ENCODE assay signal across 1 cellular context in genomic region chr10:23055424-23056191, GRCh38.
A peak's percentile ranks its signal among the peaks of the same experiment; 100 is the strongest.
TF ChIP-seq lines count a peak whose summit lies in the region.

No MANE protein-coding gene starts in this region.

TF ChIP-seq in K562, 482 proteins besides CTCF, POLR2A, EP300 and RAD21 (continued from another document and continues in another):
- TF ChIP-seq ZBTB26 (CRISPR knock-in tag; IDR thresholded peaks at IDR 0.05) (peak; percentile 84), PTRF (tag; IDR thresholded peaks at IDR 0.05) (no peak), OTX1 (CRISPR knock-in tag; IDR thresholded peaks at IDR 0.05) (peak; percentile 90), ZFP30 (CRISPR knock-in tag; IDR thresholded peaks at IDR 0.05; ENCODE audit: borderline replicate concordance) (peak; percentile 69; the same call in 1 of the 2 replicates), HNRNPH1 (optimal IDR thresholded peaks at IDR 0.05; ENCODE audit: low read depth, low read length) (no peak), ZBTB1 (CRISPR knock-in tag; IDR thresholded peaks at IDR 0.05; ENCODE audit: borderline replicate concordance, low read depth) (no peak), PURB (CRISPR knock-in tag; IDR thresholded peaks at IDR 0.05; ENCODE audit: low read depth) (no peak), THAP7 (CRISPR knock-in tag; IDR thresholded peaks at IDR 0.05) (no peak), ELF1 (tag; IDR thresholded peaks at IDR 0.05) (0 out of 2 replicates have a peak, but pooled peaks have one; percentile 9), POLR2H (tag; IDR thresholded peaks at IDR 0.05; ENCODE audit: low read depth) (peak; percentile 97), ZNF780A (CRISPR knock-in tag; IDR thresholded peaks at IDR 0.05) (no peak), ARNT (IDR thresholded peaks at IDR 0.05) (peak in 1 of 2 experiments; percentile 59; a peak in 1 of 4 replicates), TEAD4 (IDR thresholded peaks at IDR 0.05; ENCODE audit: low read length) (peak; percentile 84), TEAD4 (CRISPR knock-in tag; IDR thresholded peaks at IDR 0.05; ENCODE audit: borderline replicate concordance) (no peak), IRF9 (tag; IDR thresholded peaks at IDR 0.05) (no peak), RBFOX2 (IDR thresholded peaks at IDR 0.05; ENCODE audit: low read depth, low read length) (peak; percentile 85), ZBTB8A (IDR thresholded peaks at IDR 0.05; ENCODE audit: partially characterized antibody) (peak; percentile 61), SUPT5H (IDR thresholded peaks at IDR 0.05) (peak; percentile 96), KLF10 (CRISPR knock-in tag; IDR thresholded peaks at IDR 0.05) (peak; percentile 92), MBD2 (IDR thresholded peaks at IDR 0.05; ENCODE audit: borderline replicate concordance, low read depth) (peak; percentile 49; the same call in 1 of the 2 replicates), TAF7 (tag; IDR thresholded peaks at IDR 0.05) (no peak), NR2C1 (IDR thresholded peaks at IDR 0.05) (no peak), NR2C1 (tag; IDR thresholded peaks at IDR 0.05) (0 out of 2 replicates have a peak, but pooled peaks have one; percentile 18), NRF1 (conservative IDR thresholded peaks at IDR 0.05 in 1 of 2, IDR thresholded peaks at IDR 0.05 in 1 of 2) (no peak), SMARCC2 (IDR thresholded peaks at IDR 0.05; ENCODE audit: low read depth) (peak; percentile 29; the same call in 1 of the 2 replicates), POLR2G (IDR thresholded peaks at IDR 0.05; ENCODE audit: low read depth, low read length) (peak; percentile 71), ZNF586 (CRISPR knock-in tag; conservative IDR thresholded peaks at IDR 0.05) (peak; percentile 88), TCF15 (CRISPR knock-in tag; IDR thresholded peaks at IDR 0.05) (no peak), SRSF9 (IDR thresholded peaks at IDR 0.05; ENCODE audit: borderline replicate concordance, low read depth, low read length) (no peak), ZNF41 (CRISPR knock-in tag; conservative IDR thresholded peaks at IDR 0.05) (peak; percentile 65; the same call in 1 of the 2 replicates), FUS (optimal IDR thresholded peaks at IDR 0.05; ENCODE audit: low read depth, low read length) (peak; percentile 96), ZNF507 (tag; conservative IDR thresholded peaks at IDR 0.05) (no peak), MAZ (CRISPR knock-in tag; conservative IDR thresholded peaks at IDR 0.05 in 1 of 2, IDR thresholded peaks at IDR 0.05 in 1 of 2) (0 out of 4 replicates have a peak, but pooled peaks of 1 of the 2 experiments have one; percentile 10), ARHGAP35 (IDR thresholded peaks at IDR 0.05; ENCODE audit: partially characterized antibody) (peak; percentile 8), ZNF384 (IDR thresholded peaks at IDR 0.05; ENCODE audit: low read depth, low read length) (peak; percentile 93), ZFP1 (CRISPR knock-in tag; IDR thresholded peaks at IDR 0.05) (no peak), ZNF3 (CRISPR knock-in tag; IDR thresholded peaks at IDR 0.05) (peak; percentile 59; the same call in 1 of the 2 replicates)
- TF ChIP-seq, protein P1, sequence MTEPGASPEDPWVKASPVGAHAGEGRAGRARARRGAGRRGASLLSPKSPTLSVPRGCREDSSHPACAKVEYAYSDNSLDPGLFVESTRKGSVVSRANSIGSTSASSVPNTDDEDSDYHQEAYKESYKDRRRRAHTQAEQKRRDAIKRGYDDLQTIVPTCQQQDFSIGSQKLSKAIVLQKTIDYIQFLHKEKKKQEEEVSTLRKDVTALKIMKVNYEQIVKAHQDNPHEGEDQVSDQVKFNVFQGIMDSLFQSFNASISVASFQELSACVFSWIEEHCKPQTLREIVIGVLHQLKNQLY (CRISPR knock-in tag; conservative IDR thresholded peaks at IDR 0.05): peak in 1 of 2 experiments; percentile 95; a peak in 2 of 4 replicates
- TF ChIP-seq, protein P2, sequence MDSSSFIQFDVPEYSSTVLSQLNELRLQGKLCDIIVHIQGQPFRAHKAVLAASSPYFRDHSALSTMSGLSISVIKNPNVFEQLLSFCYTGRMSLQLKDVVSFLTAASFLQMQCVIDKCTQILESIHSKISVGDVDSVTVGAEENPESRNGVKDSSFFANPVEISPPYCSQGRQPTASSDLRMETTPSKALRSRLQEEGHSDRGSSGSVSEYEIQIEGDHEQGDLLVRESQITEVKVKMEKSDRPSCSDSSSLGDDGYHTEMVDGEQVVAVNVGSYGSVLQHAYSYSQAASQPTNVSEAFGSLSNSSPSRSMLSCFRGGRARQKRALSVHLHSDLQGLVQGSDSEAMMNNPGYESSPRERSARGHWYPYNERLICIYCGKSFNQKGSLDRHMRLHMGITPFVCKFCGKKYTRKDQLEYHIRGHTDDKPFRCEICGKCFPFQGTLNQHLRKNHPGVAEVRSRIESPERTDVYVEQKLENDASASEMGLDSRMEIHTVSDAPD (CRISPR knock-in tag; IDR thresholded peaks at IDR 0.05): 0 out of 2 replicates have a peak, but pooled peaks have one; percentile 45
- TF ChIP-seq, protein P3, sequence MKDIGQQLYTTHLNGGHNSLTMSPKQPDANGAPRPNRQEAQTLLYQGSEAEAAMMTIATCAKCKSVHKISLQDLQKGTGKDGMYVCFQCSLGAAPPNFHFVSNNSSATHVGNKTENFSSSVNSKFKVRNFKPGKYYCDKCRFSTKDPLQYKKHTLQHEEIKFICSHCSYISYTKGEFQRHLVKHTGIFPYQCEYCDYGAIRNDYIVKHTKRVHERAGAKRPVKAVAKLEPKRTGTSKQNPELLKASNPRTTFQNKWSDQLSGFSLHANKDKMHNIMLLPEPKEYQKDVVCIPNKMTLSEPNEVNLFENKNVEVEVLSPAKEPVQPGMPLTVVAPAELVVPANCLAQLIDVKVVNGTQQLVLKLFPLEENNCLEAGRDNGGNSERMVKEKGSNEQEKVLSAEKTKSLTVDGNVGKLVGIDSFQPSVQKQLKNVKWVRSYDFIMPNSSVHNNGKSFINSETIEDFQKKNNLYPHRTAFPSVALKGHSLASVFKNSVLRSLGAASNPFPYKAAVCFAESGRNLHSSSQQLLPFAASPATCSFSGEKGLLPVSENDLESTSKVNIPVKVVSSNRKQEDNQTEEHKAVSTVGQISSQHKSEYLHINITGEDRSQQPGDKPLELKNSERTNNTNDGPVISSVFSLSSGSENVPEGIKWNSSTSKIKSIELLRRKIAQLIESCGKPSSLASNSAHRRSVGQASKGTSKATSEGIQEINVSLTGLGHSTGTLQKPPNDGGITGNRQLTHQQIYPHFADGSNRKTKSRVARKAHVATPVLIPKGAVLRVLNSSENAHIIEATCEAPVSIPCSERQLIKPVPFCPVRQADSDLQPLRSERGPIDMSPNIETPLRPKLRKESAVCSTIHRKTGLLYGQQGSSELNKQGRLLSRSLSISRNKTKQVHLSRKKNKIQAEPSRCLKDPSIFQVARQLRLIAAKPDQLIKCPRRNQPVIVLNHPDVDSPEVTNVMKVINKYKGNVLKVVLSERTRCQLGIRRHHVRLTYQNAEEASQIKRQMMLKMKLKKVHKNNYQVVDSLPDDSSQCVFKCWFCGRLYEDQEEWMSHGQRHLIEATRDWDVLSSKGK (CRISPR knock-in tag; IDR thresholded peaks at IDR 0.05): peak; percentile 69; the same call in 1 of the 2 replicates
- TF ChIP-seq, protein P4, sequence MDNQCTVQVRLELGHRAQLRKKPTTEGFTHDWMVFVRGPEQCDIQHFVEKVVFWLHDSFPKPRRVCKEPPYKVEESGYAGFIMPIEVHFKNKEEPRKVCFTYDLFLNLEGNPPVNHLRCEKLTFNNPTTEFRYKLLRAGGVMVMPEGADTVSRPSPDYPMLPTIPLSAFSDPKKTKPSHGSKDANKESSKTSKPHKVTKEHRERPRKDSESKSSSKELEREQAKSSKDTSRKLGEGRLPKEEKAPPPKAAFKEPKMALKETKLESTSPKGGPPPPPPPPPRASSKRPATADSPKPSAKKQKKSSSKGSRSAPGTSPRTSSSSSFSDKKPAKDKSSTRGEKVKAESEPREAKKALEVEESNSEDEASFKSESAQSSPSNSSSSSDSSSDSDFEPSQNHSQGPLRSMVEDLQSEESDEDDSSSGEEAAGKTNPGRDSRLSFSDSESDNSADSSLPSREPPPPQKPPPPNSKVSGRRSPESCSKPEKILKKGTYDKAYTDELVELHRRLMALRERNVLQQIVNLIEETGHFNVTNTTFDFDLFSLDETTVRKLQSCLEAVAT (IDR thresholded peaks at IDR 0.05): no peak
- TF ChIP-seq, protein P5, sequence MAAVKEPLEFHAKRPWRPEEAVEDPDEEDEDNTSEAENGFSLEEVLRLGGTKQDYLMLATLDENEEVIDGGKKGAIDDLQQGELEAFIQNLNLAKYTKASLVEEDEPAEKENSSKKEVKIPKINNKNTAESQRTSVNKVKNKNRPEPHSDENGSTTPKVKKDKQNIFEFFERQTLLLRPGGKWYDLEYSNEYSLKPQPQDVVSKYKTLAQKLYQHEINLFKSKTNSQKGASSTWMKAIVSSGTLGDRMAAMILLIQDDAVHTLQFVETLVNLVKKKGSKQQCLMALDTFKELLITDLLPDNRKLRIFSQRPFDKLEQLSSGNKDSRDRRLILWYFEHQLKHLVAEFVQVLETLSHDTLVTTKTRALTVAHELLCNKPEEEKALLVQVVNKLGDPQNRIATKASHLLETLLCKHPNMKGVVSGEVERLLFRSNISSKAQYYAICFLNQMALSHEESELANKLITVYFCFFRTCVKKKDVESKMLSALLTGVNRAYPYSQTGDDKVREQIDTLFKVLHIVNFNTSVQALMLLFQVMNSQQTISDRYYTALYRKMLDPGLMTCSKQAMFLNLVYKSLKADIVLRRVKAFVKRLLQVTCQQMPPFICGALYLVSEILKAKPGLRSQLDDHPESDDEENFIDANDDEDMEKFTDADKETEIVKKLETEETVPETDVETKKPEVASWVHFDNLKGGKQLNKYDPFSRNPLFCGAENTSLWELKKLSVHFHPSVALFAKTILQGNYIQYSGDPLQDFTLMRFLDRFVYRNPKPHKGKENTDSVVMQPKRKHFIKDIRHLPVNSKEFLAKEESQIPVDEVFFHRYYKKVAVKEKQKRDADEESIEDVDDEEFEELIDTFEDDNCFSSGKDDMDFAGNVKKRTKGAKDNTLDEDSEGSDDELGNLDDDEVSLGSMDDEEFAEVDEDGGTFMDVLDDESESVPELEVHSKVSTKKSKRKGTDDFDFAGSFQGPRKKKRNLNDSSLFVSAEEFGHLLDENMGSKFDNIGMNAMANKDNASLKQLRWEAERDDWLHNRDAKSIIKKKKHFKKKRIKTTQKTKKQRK (IDR thresholded peaks at IDR 0.05; ENCODE audit: borderline replicate concordance, low read depth, low read length): no peak
- TF ChIP-seq, protein P6, sequence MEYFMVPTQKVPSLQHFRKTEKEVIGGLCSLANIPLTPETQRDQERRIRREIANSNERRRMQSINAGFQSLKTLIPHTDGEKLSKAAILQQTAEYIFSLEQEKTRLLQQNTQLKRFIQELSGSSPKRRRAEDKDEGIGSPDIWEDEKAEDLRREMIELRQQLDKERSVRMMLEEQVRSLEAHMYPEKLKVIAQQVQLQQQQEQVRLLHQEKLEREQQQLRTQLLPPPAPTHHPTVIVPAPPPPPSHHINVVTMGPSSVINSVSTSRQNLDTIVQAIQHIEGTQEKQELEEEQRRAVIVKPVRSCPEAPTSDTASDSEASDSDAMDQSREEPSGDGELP (CRISPR knock-in tag; IDR thresholded peaks at IDR 0.05; ENCODE audit: borderline replicate concordance): no peak
- TF ChIP-seq, protein P7, sequence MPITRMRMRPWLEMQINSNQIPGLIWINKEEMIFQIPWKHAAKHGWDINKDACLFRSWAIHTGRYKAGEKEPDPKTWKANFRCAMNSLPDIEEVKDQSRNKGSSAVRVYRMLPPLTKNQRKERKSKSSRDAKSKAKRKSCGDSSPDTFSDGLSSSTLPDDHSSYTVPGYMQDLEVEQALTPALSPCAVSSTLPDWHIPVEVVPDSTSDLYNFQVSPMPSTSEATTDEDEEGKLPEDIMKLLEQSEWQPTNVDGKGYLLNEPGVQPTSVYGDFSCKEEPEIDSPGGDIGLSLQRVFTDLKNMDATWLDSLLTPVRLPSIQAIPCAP (CRISPR knock-in tag; IDR thresholded peaks at IDR 0.05; ENCODE audit: borderline replicate concordance): no peak
- TF ChIP-seq, protein P8, sequence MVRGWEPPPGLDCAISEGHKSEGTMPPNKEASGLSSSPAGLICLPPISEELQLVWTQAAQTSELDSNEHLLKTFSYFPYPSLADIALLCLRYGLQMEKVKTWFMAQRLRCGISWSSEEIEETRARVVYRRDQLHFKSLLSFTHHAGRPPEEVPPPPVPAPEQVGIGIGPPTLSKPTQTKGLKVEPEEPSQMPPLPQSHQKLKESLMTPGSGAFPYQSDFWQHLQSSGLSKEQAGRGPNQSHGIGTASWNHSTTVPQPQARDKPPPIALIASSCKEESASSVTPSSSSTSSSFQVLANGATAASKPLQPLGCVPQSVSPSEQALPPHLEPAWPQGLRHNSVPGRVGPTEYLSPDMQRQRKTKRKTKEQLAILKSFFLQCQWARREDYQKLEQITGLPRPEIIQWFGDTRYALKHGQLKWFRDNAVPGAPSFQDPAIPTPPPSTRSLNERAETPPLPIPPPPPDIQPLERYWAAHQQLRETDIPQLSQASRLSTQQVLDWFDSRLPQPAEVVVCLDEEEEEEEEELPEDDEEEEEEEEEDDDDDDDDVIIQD (CRISPR knock-in tag; IDR thresholded peaks at IDR 0.05): no peak
